ENCODE assay signal across 15 cellular contexts in genomic region chr20:35956616-35957015, GRCh38.
"Had no signal": no experiment of that assay in that cellular context is flagged by ENCODE, and none has a peak within 500 bp of the region (broad histone marks: within the 10 kb centered on the region; RNA-seq: fewer than 3 reads in every experiment).

No MANE protein-coding gene starts in this region.

- DNase-seq: activated CD4-positive, alpha-beta T cell treated with anti-CD3 and anti-CD28 coated beads, Interleukin-2, amount 50 U/mL, for 1 hour; activated naive CD4-positive, alpha-beta T cell treated with anti-CD3 and anti-CD28 coated beads, Interleukin-2, amount 50 U/mL, for 16 hours; adrenal gland; caudate nucleus; hypothalamus; kidney glomerular epithelial cell; mesendoderm; pancreas; SJCRH30; stimulated activated CD4-positive, alpha-beta T cell treated with anti-CD3 and anti-CD28 coated beads, Interleukin-12 subunit alpha, Interleukin-12 subunit beta, amount 100 ng/mL, for 4 hours; stimulated activated CD4-positive, alpha-beta T cell treated with anti-CD3 and anti-CD28 coated beads, Interleukin-2, amount 100 ng/mL, for 24 hours; substantia nigra; T-helper 9 cell; trophoblast cell had no signal

- H3K4me1 ChIP-seq: SJCRH30 had no signal

- H3K27ac ChIP-seq: adrenal gland, pancreas, SJCRH30 had no signal

- H3K9me3 ChIP-seq: adrenal gland, pancreas had no signal

- H3K36me3 ChIP-seq: adrenal gland, pancreas, SJCRH30 had no signal

- H3K27me3 ChIP-seq: adrenal gland, pancreas, SJCRH30 had no signal

- ATAC-seq: esophagus mucosa, pancreas had no signal

- H3K4me3 ChIP-seq: adrenal gland, pancreas, SJCRH30 had no signal
